9 cellular contexts compared by ENCODE assay signal in the genomic region with DNA sequence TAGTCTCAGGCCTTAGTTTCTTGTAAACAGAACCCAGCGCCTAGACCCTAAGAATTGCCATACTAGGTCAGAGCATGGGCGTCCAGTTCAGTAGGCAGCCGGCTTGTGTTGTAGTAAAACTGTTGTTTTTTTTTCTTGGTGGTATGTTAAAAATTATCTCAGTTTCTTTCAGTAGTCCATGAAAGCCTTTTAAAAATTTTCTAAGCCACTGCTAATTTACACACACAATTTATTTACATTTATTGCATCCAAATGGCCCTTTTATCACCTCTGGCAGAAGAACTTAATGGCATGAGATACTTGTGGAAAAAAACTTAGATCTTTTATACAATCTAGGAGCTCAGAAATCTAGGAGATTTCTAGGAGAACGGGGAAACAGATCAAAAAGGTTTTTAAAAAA. TPM values are rescaled to one million over a fixed set of nuclear protein-coding genes. Genes with fewer than 3 reads are reported as not detected.
A peak's percentile ranks its signal among the peaks of the same experiment; 100 is the strongest.
DNase-seq lines count a peak whose midpoint lies in the region; TF ChIP-seq lines count a peak whose summit lies in the region.
"Had no signal": no experiment of that assay in that cellular context is flagged by ENCODE, and none has a peak within 500 bp of the region (broad histone marks: within the 10 kb centered on the region; RNA-seq: fewer than 3 reads in every experiment).

No MANE protein-coding gene starts in this region.

- no peaks in the 10 kb centered on the region for H3K36me3 Mint-ChIP-seq in T-helper 2 cell treated with Interferon-gamma antibody and Interleukin-4, amounts not matched to agents 5 μg/mL and 100 μg/mL, for 36 hours (ENCODE audit: low read depth)

- H3K27me3 ChIP-seq in ascending aorta (no peaks in the 10 kb centered on the region), kidney epithelial cell (ENCODE audit: control insufficient read depth, insufficient read depth, low read length) (no peaks in the 10 kb centered on the region)

- peaks cover 4% of the 10 kb centered on the region for H3K9me3 Mint-ChIP-seq in T-helper 2 cell treated with Interferon-gamma antibody and Interleukin-4, amounts not matched to agents 5 μg/mL and 100 μg/mL, for 36 hours

- no peaks in the 10 kb centered on the region for H3K9me3 ChIP-seq in ascending aorta

- H3K4me3 ChIP-seq in ascending aorta (peak overlapping the region; percentile 76 to 92), kidney epithelial cell (ENCODE audit: low read depth, low read length) (peak overlapping the region; percentile 49)

- peak overlapping the region; percentile 74 for H3K4me3 Mint-ChIP-seq in T-helper 2 cell treated with Interferon-gamma antibody and Interleukin-4, amounts not matched to agents 5 μg/mL and 100 μg/mL, for 36 hours

- intact Hi-C loops in ascending aorta (cut with DNase I) = loop anchor here (2.0 to 10.0 kb wide), 6 partner anchors 50 to 1482 kb away; partner anchors contain the start of genes ANAPC13, CEP63, NCK1 and STAG1

- TF ChIP-seq CTCF in ascending aorta (IDR thresholded peaks at IDR 0.05) = no peak
- no peak for TF ChIP-seq CTCF in kidney epithelial cell (IDR thresholded peaks at IDR 0.05; ENCODE audit: insufficient read depth, low read length, poor library complexity, severe bottlenecking)

- H3K36me3 ChIP-seq in ascending aorta = no peaks in the 10 kb centered on the region
- no peaks in the 10 kb centered on the region for H3K36me3 ChIP-seq in kidney epithelial cell (ENCODE audit: control insufficient read depth, insufficient read depth, low read length)

- H3K27ac ChIP-seq in ascending aorta = peak overlapping the region; percentile 94 to 95

- no peak overlapping the region for H3K27ac Mint-ChIP-seq in T-helper 2 cell treated with Interferon-gamma antibody and Interleukin-4, amounts not matched to agents 5 μg/mL and 100 μg/mL, for 36 hours

- peaks cover 34% of the 10 kb centered on the region for H3K27me3 Mint-ChIP-seq in T-helper 2 cell treated with Interferon-gamma antibody and Interleukin-4, amounts not matched to agents 5 μg/mL and 100 μg/mL, for 36 hours (ENCODE audit: low read depth)

- DNase-seq in T-helper 2 cell treated with Interferon-gamma antibody and Interleukin-4, amounts not matched to agents 5 μg/mL and 100 μg/mL, for 36 hours (ENCODE audit: low spot score) = no peak
- no peak for DNase-seq in T-helper 2 cell
- DNase-seq in ascending aorta (ENCODE audit: low spot score in 2 of 2) = no peak
- no peak for DNase-seq in kidney epithelial cell (ENCODE audit: low read depth)
- DNase-seq in superior temporal gyrus (ENCODE audit: extremely low spot score) = peak; percentile 22
- no peak for DNase-seq in stimulated activated naive CD4-positive, alpha-beta T cell treated with Interleukin-2 at 50 U/mL for 16 hours (lab: John Stamatoyannopoulos, UW)
- no peak for DNase-seq in dedifferentiated amniotic fluid mesenchymal stem cell (ENCODE audit: extremely low spot score)
- no peak for DNase-seq in anterior cingulate cortex (lab: John Stamatoyannopoulos, UW)
- DNase-seq: COR-L47 had no signal

- no peaks in the 10 kb centered on the region for H3K4me1 Mint-ChIP-seq in T-helper 2 cell treated with Interferon-gamma antibody and Interleukin-4, amounts not matched to agents 5 μg/mL and 100 μg/mL, for 36 hours (ENCODE audit: low read depth)

- H3K4me1 ChIP-seq in ascending aorta = peaks cover 0 to 16% of the 10 kb centered on the region in 2 donors

RNA-seq across cellular contexts. Expression of gene PPP2R3A, which starts 1.3 kb away (rescaled TPM):
- 10.5 TPM for total RNA-seq in ascending aorta
- 14.3 and 15.1 TPM in 2 replicates for total RNA-seq in kidney epithelial cell
